27 cellular contexts compared by ENCODE assay signal in the genomic region with DNA sequence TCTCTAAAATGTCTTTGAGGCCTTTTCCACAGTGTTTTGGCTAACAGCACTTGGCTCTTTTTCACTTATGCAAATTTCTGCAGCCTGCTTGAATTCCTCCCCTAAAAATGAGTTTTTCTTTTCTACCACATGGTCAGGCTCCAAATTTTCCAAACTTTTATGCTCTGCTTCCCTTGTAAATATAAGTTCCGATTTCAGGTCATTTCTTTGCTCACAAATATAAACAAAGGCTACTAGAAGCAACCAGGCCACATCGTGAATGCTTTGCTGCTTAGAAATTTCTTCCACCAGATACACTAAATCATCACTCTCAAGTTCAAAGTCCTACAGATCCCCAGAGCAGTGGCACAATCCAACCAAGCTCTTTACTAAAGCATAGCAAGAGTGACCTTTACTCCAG.
"Had no signal": no experiment of that assay in that cellular context is flagged by ENCODE, and none has a peak within 500 bp of the region (broad histone marks: within the 10 kb centered on the region; RNA-seq: fewer than 3 reads in every experiment).

No MANE protein-coding gene starts in this region.

- H3K27ac ChIP-seq: stomach, suprapubic skin, testis, thoracic aorta, thyroid gland, tibial artery, tibial nerve, transverse colon, upper lobe of left lung, upper lobe of right lung, uterus, vagina had no signal

- ATAC-seq: stimulated activated effector memory CD8-positive, alpha-beta T cell treated with anti-CD3 and anti-CD28 coated beads, Interleukin-12 subunit alpha, Interleukin-12 subunit beta, amount 100 ng/mL, for 72 hours; stimulated activated memory B cell treated with anti-CD40 and anti-IgM and Interleukin-4, amounts not matched to agents 10 μg/mL and 1 μg/mL and 100 μg/mL, for 72 hours; stimulated activated naive B cell treated with anti-CD40 and anti-IgM and Interleukin-4, amounts not matched to agents 10 μg/mL and 1 μg/mL and 100 μg/mL, for 72 hours; stimulated activated naive CD8-positive, alpha-beta T cell treated with anti-CD3 and anti-CD28 coated beads, Interleukin-15, amount 100 ng/mL, for 72 hours; stimulated activated naive CD8-positive, alpha-beta T cell treated with anti-CD3 and anti-CD28 coated beads, Interleukin-15, Interleukin-2, amounts not matched to agents 100 U/mL and 50 U/mL, for 24 hours; upper lobe of right lung had no signal

- FAIRE-seq: urothelium cell line had no signal

- H3K36me3 ChIP-seq: stomach, suprapubic skin, thoracic aorta, thyroid gland, tibial artery, tibial nerve, transverse colon, upper lobe of left lung, upper lobe of right lung, uterus, vagina had no signal

- H3K4me3 ChIP-seq: stomach, suprapubic skin, testis, thoracic aorta, thyroid gland, tibial artery, tibial nerve, transverse colon, upper lobe of left lung, upper lobe of right lung, uterus, vagina had no signal

- H3K27me3 ChIP-seq: stomach, suprapubic skin, testis, thyroid gland, tibial artery, tibial nerve, transverse colon, upper lobe of left lung, upper lobe of right lung, uterus, vagina had no signal

- H3K9me3 ChIP-seq: suprapubic skin, testis, thoracic aorta, thyroid gland, transverse colon, upper lobe of right lung, uterus, vagina had no signal

- H3K4me1 ChIP-seq: stomach, suprapubic skin, testis, thyroid gland, tibial artery, tibial nerve, transverse colon, upper lobe of left lung, upper lobe of right lung, uterus, vagina had no signal

- DNase-seq: stimulated activated CD4-positive, alpha-beta T cell treated with anti-CD3 and anti-CD28 coated beads, Interleukin-2, amount 100 ng/mL, for 48 hours; stimulated activated CD4-positive, alpha-beta T cell treated with anti-CD3 and anti-CD28 coated beads, Interleukin-4, amount 100 ng/mL, for 1 hour; stimulated activated CD4-positive, alpha-beta T cell treated with anti-CD3 and anti-CD28 coated beads, Interleukin-4, amount 100 ng/mL, for 24 hours; stimulated activated CD4-positive, alpha-beta T cell treated with anti-CD3 and anti-CD28 coated beads, Interleukin-4, amount 100 ng/mL, for 4 hours; stimulated activated CD8-positive, alpha-beta memory T cell treated with anti-CD3 and anti-CD28 coated beads, Interleukin-4, amount 100 ng/mL, for 48 hours; stimulated activated naive B cell treated with anti-CD40 and anti-IgM and Interleukin-4, amounts not matched to agents 10 μg/mL and 1 μg/mL and 100 μg/mL, for 72 hours; stimulated activated naive CD4-positive, alpha-beta T cell; stimulated activated naive CD4-positive, alpha-beta T cell treated with Interleukin-2 at 50 U/mL for 16 hours; stimulated activated naive CD8-positive, alpha-beta T cell treated with anti-CD3 and anti-CD28 coated beads, Interleukin-15, amount 100 ng/mL, for 72 hours; stimulated activated naive CD8-positive, alpha-beta T cell treated with anti-CD3 and anti-CD28 coated beads, Interleukin-15, Interleukin-2, amounts not matched to agents 100 U/mL and 50 U/mL, for 24 hours; stomach; substantia nigra; testis; thyroid gland; tibial artery; transverse colon; trophoblast cell; upper lobe of left lung; upper lobe of right lung; uterus had no signal
